ENCODE assay signal across 14 cellular contexts in the genomic region with DNA sequence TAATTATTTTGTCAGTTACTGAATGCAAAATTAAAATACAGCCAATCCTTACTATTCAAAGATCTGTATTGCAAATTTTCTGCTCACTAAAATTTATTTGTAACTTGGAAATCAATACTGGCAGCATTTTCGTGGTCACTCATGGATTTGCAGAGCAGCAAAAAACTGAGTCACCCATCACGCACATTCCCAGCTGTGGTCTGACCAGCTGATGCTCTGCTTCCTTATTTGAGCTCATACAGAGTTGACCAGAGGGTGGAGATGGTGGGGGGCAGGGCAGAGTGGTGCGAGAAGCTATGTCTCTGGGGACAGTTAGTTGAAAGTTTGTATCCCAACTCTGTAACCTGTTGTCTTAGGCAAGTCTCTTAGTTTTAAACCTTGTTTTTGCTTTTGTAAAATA.
DNase-seq lines count a peak whose midpoint lies in the region; ATAC-seq and TF ChIP-seq lines count a peak whose summit lies in the region.
"Had no signal": no experiment of that assay in that cellular context is flagged by ENCODE, and none has a peak within 500 bp of the region (broad histone marks: within the 10 kb centered on the region; RNA-seq: fewer than 3 reads in every experiment).

No MANE protein-coding gene starts in this region.

- in situ Hi-C loops in ACHN (cut with HindIII; ENCODE audit: low pct_ligation_motif_present, low pct_unique_long_range_greater_than_20kb, low sequenced_read_pairs) = no loop called here

- ATAC-seq in SK-N-SH treated with all-trans-retinoic acid at 6 μM for 48 hours (0 out of 3 replicates have a peak, but pooled peaks have one; percentile 20), HG02970 (IDR thresholded peaks at IDR 0.05; ENCODE audit: low FRiP score, unreplicated experiment) (no peak)

- TF ChIP-seq CTCF in HFF-Myc (IDR thresholded peaks at IDR 0.05; ENCODE audit: low read depth, low read length, missing control alignments) = no peak
- TF ChIP-seq CTCF in fibroblast of villous mesenchyme (IDR thresholded peaks at IDR 0.05; ENCODE audit: insufficient read depth, low read depth, low read length) = no peak

- DNase-seq in ACHN (peak; percentile 68), HFF-Myc (ENCODE audit: extremely low read depth, low read depth) (peak; percentile 39), fibroblast of villous mesenchyme (ENCODE audit: low read depth) (peak; percentile 74), 8988T (no peak), ureter (ENCODE audit: low spot score) (no peak)
- no peak for DNase-seq in activated CD4-positive, alpha-beta T cell treated with anti-CD3 and anti-CD28 coated beads, Interleukin-2, amount 50 U/mL, for 4 hours
- DNase-seq: activated naive CD4-positive, alpha-beta T cell treated with anti-CD3 and anti-CD28 coated beads, Interleukin-2, amount 10 ng/mL, durations not matched to agents 7 days and 5 days; DMS79 treated with DMSO at 0.1 percent for 48 hours; ovary; PC-9; uterus had no signal

- H3K4me3 ChIP-seq in HFF-Myc (replicated peaks; ENCODE audit: low read depth, low read length) = no peak overlapping the region
- no peak overlapping the region for H3K4me3 ChIP-seq in fibroblast of villous mesenchyme (ENCODE audit: low read depth, low read length)
- H3K4me3 ChIP-seq: lung, ovary, PC-9, uterus had no signal

TF ChIP-seq in SK-N-SH treated with all-trans-retinoic acid at 6 μM for 48 hours, 23 proteins besides CTCF, POLR2A, EP300 and RAD21:
- TF ChIP-seq ARNTL (CRISPR knock-in tag; IDR thresholded peaks at IDR 0.05; ENCODE audit: borderline replicate concordance, low read depth) (no peak), PPARA (CRISPR knock-in tag; IDR thresholded peaks at IDR 0.05; ENCODE audit: borderline replicate concordance) (no peak), BACH2 (CRISPR knock-in tag; IDR thresholded peaks at IDR 0.05; ENCODE audit: borderline replicate concordance) (no peak)
TF ChIP-seq in SK-N-SH treated with all-trans-retinoic acid at 6 μM for 48 hours: peak in this region for 0.

Comparison
In these comparisons a context has a peak if more than half of its experiments do, and no peak if none do; other contexts are left out.
1. DNase-seq: peak in ACHN (single experiment), HFF-Myc (single experiment) and fibroblast of villous mesenchyme (single experiment); none in 8988T (single experiment), ureter (single experiment) and activated CD4-positive, alpha-beta T cell treated with anti-CD3 and anti-CD28 coated beads, Interleukin-2, amount 50 U/mL, for 4 hours (0 of 2).